In genomic region chr20:50512323-50512722, GRCh38 we compare ENCODE assay signal across 9 cellular contexts. TPM values are rescaled to one million over a fixed set of nuclear protein-coding genes. Genes with fewer than 3 reads are reported as not detected.
A peak's percentile ranks its signal among the peaks of the same experiment; 100 is the strongest.
DNase-seq lines count a peak whose midpoint lies in the region; ATAC-seq and TF ChIP-seq lines count a peak whose summit lies in the region.
"Had no signal": no experiment of that assay in that cellular context is flagged by ENCODE, and none has a peak within 500 bp of the region (broad histone marks: within the 10 kb centered on the region; RNA-seq: fewer than 3 reads in every experiment).

No MANE protein-coding gene starts in this region.

- H3K79me2 ChIP-seq in ACC112 (ENCODE audit: control insufficient read depth, insufficient read depth, low read length, unreplicated experiment) (peaks cover 72% of the 10 kb centered on the region), mammary epithelial cell (ENCODE audit: insufficient read depth, low read length) (peaks cover 72% of the 10 kb centered on the region)

- CTCF ChIA-PET in mammary epithelial cell (lab: Charles Lee; ENCODE audit: low non-redundant PET), result no interaction called here

- H3K27ac ChIP-seq in ACC112 (ENCODE audit: low read depth, low read length) (peak overlapping the region; percentile 95), HUES64 (ENCODE audit: low read depth, low read length) (no peak overlapping the region), mammary epithelial cell (ENCODE audit: insufficient read depth, low read depth, low read length) (peak overlapping the region; percentile 94), muscle layer of duodenum (ENCODE audit: low read length) (peak overlapping the region; percentile 74), WERI-Rb-1 (no peak overlapping the region)

- no peaks in the 10 kb centered on the region for H4K20me1 ChIP-seq in mammary epithelial cell (ENCODE audit: insufficient read depth, low read length)

- BruUV-seq in mammary epithelial cell (replicated peaks; lab: Mats Ljungman, UMichigan), result no TSS peak

- dilution Hi-C loops in mammary epithelial cell (cut with HindIII; ENCODE audit: low sequenced_read_pairs), result loop anchor here (5.0 kb wide), 1 partner anchor 220 kb away; the partner anchor contains the start of gene PARD6B

- in situ Hi-C loops in mammary epithelial cell (cut with MboI; ENCODE audit: low sequenced_read_pairs in 2 of 2), result loop anchor here in 1 of 2 donors (5.0 kb wide), 1 partner anchor 40 kb away; no protein-coding TSS in a partner anchor

- 79% methylated on average over 1 of the region's 1 CpG for WGBS in HUES64
- 41% methylated on average over 1 of the region's 1 CpG for WGBS in mammary epithelial cell (ENCODE audit: low coverage, missing lambda C conversion rate)

- intact Hi-C loops in mammary epithelial cell (cut with micrococcal nuclease), result loop anchor here (5.0 kb wide), 2 partner anchors 65 to 320 kb away; partner anchors contain the start of gene CEBPB

- H3K4me3 ChIP-seq in ACC112 (ENCODE audit: low read depth, low read length), result peak overlapping the region; percentile 93
- peak overlapping the region; percentile 7 for H3K4me3 ChIP-seq in HUES64 (ENCODE audit: low read length)
- H3K4me3 ChIP-seq in mammary epithelial cell (replicated peaks in 1 of 3; ENCODE audit: insufficient read depth in 1 of 3, low read depth in 2 of 3, low read length in 3 of 3), result peak overlapping the region; percentile 86 to 91 (median 90)
- H3K4me3 ChIP-seq in muscle layer of duodenum (ENCODE audit: low read depth in 1 of 2, low read length in 2 of 2), result peak overlapping the region; percentile 83 to 90
- H3K4me3 ChIP-seq in WERI-Rb-1 (ENCODE audit: low read depth, low read length), result no peak overlapping the region

- peak overlapping the region; percentile 84 for H3K4me2 ChIP-seq in mammary epithelial cell (ENCODE audit: insufficient read depth, low read depth, low read length)

- TF ChIP-seq CTCF in mammary epithelial cell (conservative IDR thresholded peaks at IDR 0.05 in 1 of 2, IDR thresholded peaks at IDR 0.05 in 1 of 2; ENCODE audit: extremely low read depth in 1 of 2, insufficient read depth in 1 of 2, low read depth in 1 of 2, low read length in 2 of 2) (no peak), WERI-Rb-1 (IDR thresholded peaks at IDR 0.05; ENCODE audit: low read depth, low read length) (no peak)

- H3K9ac ChIP-seq in HUES64 (ENCODE audit: low read depth, low read length) (no peak overlapping the region), mammary epithelial cell (ENCODE audit: insufficient read depth, low read length) (peak overlapping the region; percentile 97)

- peaks cover 44% of the 10 kb centered on the region for H3K4me1 ChIP-seq in ACC112 (ENCODE audit: control insufficient read depth, insufficient read depth, low read length, unreplicated experiment)
- H3K4me1 ChIP-seq in HUES64 (ENCODE audit: insufficient read depth, low read length), result peaks cover 16% of the 10 kb centered on the region
- H3K4me1 ChIP-seq in mammary epithelial cell (ENCODE audit: insufficient read depth, low read length), result peaks cover 33% of the 10 kb centered on the region
- H3K4me1 ChIP-seq in muscle layer of duodenum (ENCODE audit: control insufficient read depth in 1 of 2, insufficient read depth in 2 of 2, low read length in 2 of 2), result peaks cover 0 to 22% of the 10 kb centered on the region in 2 donors

- H3K36me3 ChIP-seq in ACC112 (ENCODE audit: insufficient read depth, low read length), result no peaks in the 10 kb centered on the region
- H3K36me3 ChIP-seq in HUES64 (ENCODE audit: insufficient read depth, low read length), result no peaks in the 10 kb centered on the region
- H3K36me3 ChIP-seq in mammary epithelial cell (ENCODE audit: insufficient read depth, low read length), result peaks cover 6% of the 10 kb centered on the region
- peaks cover 0 to 10% of the 10 kb centered on the region in 2 donors for H3K36me3 ChIP-seq in muscle layer of duodenum (ENCODE audit: control insufficient read depth in 1 of 2, insufficient read depth in 2 of 2, low read length in 2 of 2)
- peaks cover 9% of the 10 kb centered on the region for H3K36me3 ChIP-seq in WERI-Rb-1
- H3K36me3 ChIP-seq: gastroesophageal sphincter had no signal

- H3K27me3 ChIP-seq in ACC112 (ENCODE audit: insufficient read depth, low read length), result no peaks in the 10 kb centered on the region
- H3K27me3 ChIP-seq in HUES64 (ENCODE audit: insufficient read depth, low read length), result no peaks in the 10 kb centered on the region
- no peaks in the 10 kb centered on the region for H3K27me3 ChIP-seq in mammary epithelial cell (ENCODE audit: insufficient read depth, low read length)
- no peaks in the 10 kb centered on the region for H3K27me3 ChIP-seq in muscle layer of duodenum (ENCODE audit: low read depth, low read length)
- no peaks in the 10 kb centered on the region for H3K27me3 ChIP-seq in WERI-Rb-1 (ENCODE audit: insufficient read depth, low read depth, severe bottlenecking)
- H3K27me3 ChIP-seq: gastroesophageal sphincter had no signal

- no peak for ATAC-seq in GM21515 (IDR thresholded peaks at IDR 0.05; ENCODE audit: unreplicated experiment)
- ATAC-seq: gastroesophageal sphincter had no signal

- H2AFZ ChIP-seq in ACC112 (ENCODE audit: low read length, unreplicated experiment) (no peak overlapping the region), mammary epithelial cell (ENCODE audit: low read depth, low read length) (no peak overlapping the region)

- DNase-seq in mammary epithelial cell (no peak), A172 (ENCODE audit: low spot score) (no peak), dermis blood vessel endothelial cell (no peak), WERI-Rb-1 (no peak)

- H3K9me3 ChIP-seq in HUES64 (ENCODE audit: insufficient read depth, low read depth, low read length), result no peaks in the 10 kb centered on the region
- H3K9me3 ChIP-seq in mammary epithelial cell (replicated peaks; ENCODE audit: insufficient read depth, low read length), result no peaks in the 10 kb centered on the region
- no peaks in the 10 kb centered on the region for H3K9me3 ChIP-seq in muscle layer of duodenum (ENCODE audit: control insufficient read depth in 1 of 2, low read length in 2 of 2)
- H3K9me3 ChIP-seq in WERI-Rb-1 (ENCODE audit: severe bottlenecking), result no peaks in the 10 kb centered on the region
- H3K9me3 ChIP-seq: gastroesophageal sphincter had no signal

RNA-seq across cellular contexts. Expression of gene PTPN1, which starts 2.1 kb away (rescaled TPM):
- 27.0 TPM for polyA plus RNA-seq in HUES64 (2013, experiment 1 of 2)
- polyA plus RNA-seq in HUES64 (2013, experiment 2 of 2), result 25.7 TPM
- 10 to 100 TPM; 43.5 to 90.8 TPM for total RNA-seq in mammary epithelial cell
- polyA plus RNA-seq in mammary epithelial cell, result 77.0 TPM
- polyA minus RNA-seq in mammary epithelial cell, result 105 TPM
- total RNA-seq in A172 (2014; rRNA removed; shearing (Covaris generic)), result 56.9 and 60.6 TPM in 2 replicates
- total RNA-seq in dermis blood vessel endothelial cell, result 28.8 and 42.1 TPM in 2 replicates

Comparison
In these comparisons a context has a peak if more than half of its experiments do, and no peak if none do; other contexts are left out.
1. H3K27ac ChIP-seq: peak in ACC112 (single experiment), mammary epithelial cell (single experiment) and muscle layer of duodenum (single experiment); none in HUES64 (single experiment) and WERI-Rb-1 (single experiment).